Comparison of ENCODE assay signal across 9 cellular contexts in the genomic region with DNA sequence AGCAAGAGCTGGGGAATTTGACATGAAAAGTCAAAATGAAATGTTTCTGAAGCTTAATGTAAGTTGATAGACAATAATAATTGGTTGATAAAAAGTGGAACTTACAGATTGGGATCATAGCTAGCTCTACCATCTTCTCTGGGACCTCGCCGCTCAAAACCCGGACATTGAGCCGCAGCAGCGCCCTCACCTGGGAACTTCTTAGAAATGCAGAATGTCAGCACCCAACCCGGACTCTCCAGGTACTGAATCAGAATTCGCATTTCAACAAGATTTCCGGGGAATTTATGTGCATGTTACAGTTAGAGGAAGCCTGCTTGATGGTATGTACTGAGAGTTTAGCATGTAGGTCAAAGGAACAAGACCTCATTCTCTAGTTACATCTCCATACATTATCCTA. TPM values are rescaled to one million over a fixed set of nuclear protein-coding genes. Genes with fewer than 3 reads are reported as not detected.
DNase-seq lines count a peak whose midpoint lies in the region; ATAC-seq and TF ChIP-seq lines count a peak whose summit lies in the region.
"Had no signal": no experiment of that assay in that cellular context is flagged by ENCODE, and none has a peak within 500 bp of the region (broad histone marks: within the 10 kb centered on the region; RNA-seq: fewer than 3 reads in every experiment).

No MANE protein-coding gene starts in this region.

- peaks cover 14 to 32% of the 10 kb centered on the region in 2 donors for H3K4me1 ChIP-seq in gastrocnemius medialis

- H3K27ac ChIP-seq in gastrocnemius medialis = peak overlapping the region in 1 of 4 donors; percentile 12

- DNase-seq in DMS 273 (lab: John Stamatoyannopoulos, UW; ENCODE audit: unreplicated experiment) (peak; percentile 55), DMS 273 treated with DMSO at 0.1 percent for 48 hours (lab: John Stamatoyannopoulos, UW) (no peak), Kasumi-1 (lab: John Stamatoyannopoulos, UW) (peak; percentile 10 to 22), left lobe of liver (ENCODE audit: low spot score) (peak; percentile 65), gastrocnemius medialis (no peak), NCI-H2171 treated with DMSO at 0.1 percent for 48 hours (lab: John Stamatoyannopoulos, UW) (no peak), SIG-M5 treated with dmso at 0.1 percent for 504 hours (lab: John Stamatoyannopoulos, UW; ENCODE audit: unreplicated experiment) (no peak)
- DNase-seq in activated T-cell treated with anti-CD3 and anti-CD28 coated beads, Interleukin-2, amount 50 U/mL, for 72 hours = peak; percentile 25 to 50

- H3K9me3 Mint-ChIP-seq in activated T-cell treated with anti-CD3 and anti-CD28 coated beads, Interleukin-2, amount 50 U/mL, for 72 hours = no peaks in the 10 kb centered on the region
- H3K9me3 Mint-ChIP-seq: naive thymus-derived CD8-positive, alpha-beta T cell had no signal

- TF ChIP-seq CTCF in gastrocnemius medialis (IDR thresholded peaks at IDR 0.05 in 4 of 5, conservative IDR thresholded peaks at IDR 0.05 in 1 of 5) = peak in 2 of 5 experiments; percentile 13 to 32

- no peaks in the 10 kb centered on the region for H3K27me3 ChIP-seq in gastrocnemius medialis

- no peak for TF ChIP-seq POLR2A in gastrocnemius medialis (IDR thresholded peaks at IDR 0.05)

- ATAC-seq in activated T-cell treated with anti-CD3 and anti-CD28 coated beads, Interleukin-2, amount 50 U/mL, for 72 hours (replicated peaks in 1 of 2) = peak in 1 of 2 donors; percentile 43
- ATAC-seq in left lobe of liver (peak; percentile 98), gastrocnemius medialis (no peak)

- intact Hi-C loops in gastrocnemius medialis (cut with DNase I; ENCODE audit: low total_unique reads) = no loop called here

- no peak overlapping the region for H3K4me3 Mint-ChIP-seq in activated T-cell treated with anti-CD3 and anti-CD28 coated beads, Interleukin-2, amount 50 U/mL, for 72 hours
- H3K4me3 Mint-ChIP-seq: naive thymus-derived CD8-positive, alpha-beta T cell had no signal

- in situ Hi-C loops in gastrocnemius medialis (cut with MboI; ENCODE audit: low sequenced_read_pairs in 4 of 4) = loop anchor here in 1 of 4 donors (10.0 kb wide), 1 partner anchor 140 kb away; no protein-coding TSS in a partner anchor

- no peaks in the 10 kb centered on the region for H3K36me3 Mint-ChIP-seq in activated T-cell treated with anti-CD3 and anti-CD28 coated beads, Interleukin-2, amount 50 U/mL, for 72 hours (ENCODE audit: insufficient read depth in 2 of 2)
- H3K36me3 Mint-ChIP-seq: naive thymus-derived CD8-positive, alpha-beta T cell had no signal

- peaks cover 6% of the 10 kb centered on the region for H3K27me3 Mint-ChIP-seq in activated T-cell treated with anti-CD3 and anti-CD28 coated beads, Interleukin-2, amount 50 U/mL, for 72 hours (ENCODE audit: low read depth)

- H3K36me3 ChIP-seq in gastrocnemius medialis = no peaks in the 10 kb centered on the region

- no peaks in the 10 kb centered on the region for H3K9me3 ChIP-seq in gastrocnemius medialis

- H3K4me1 Mint-ChIP-seq in activated T-cell treated with anti-CD3 and anti-CD28 coated beads, Interleukin-2, amount 50 U/mL, for 72 hours (ENCODE audit: low read depth) = peaks cover 11% of the 10 kb centered on the region

- H3K4me3 ChIP-seq in gastrocnemius medialis = no peak overlapping the region

- no peak overlapping the region for H3K27ac Mint-ChIP-seq in activated T-cell treated with anti-CD3 and anti-CD28 coated beads, Interleukin-2, amount 50 U/mL, for 72 hours

RNA-seq across cellular contexts. Expression of gene ABLIM1, which starts 36.7 kb away (rescaled TPM):
- total RNA-seq in activated T-cell treated with anti-CD3 and anti-CD28 coated beads, Interleukin-2, amount 50 U/mL, for 72 hours = 100 to 1,000 TPM; 186 to 219 TPM
- total RNA-seq in left lobe of liver = 47.0 TPM
- total RNA-seq in gastrocnemius medialis = 100 to 1,000 TPM in 3 of 4 donors, 10 to 100 TPM in 1; 84.7 to 203 (median 150) TPM

Comparison
In these comparisons a context has a peak if more than half of its experiments do, and no peak if none do; other contexts are left out.
1. DNase-seq: peak in DMS 273 (single experiment), Kasumi-1 (2 of 2), activated T-cell treated with anti-CD3 and anti-CD28 coated beads, Interleukin-2, amount 50 U/mL, for 72 hours (2 of 2) and left lobe of liver (single experiment); none in DMS 273 treated with DMSO at 0.1 percent for 48 hours (single experiment), gastrocnemius medialis (0 of 2), NCI-H2171 treated with DMSO at 0.1 percent for 48 hours (single experiment) and SIG-M5 treated with dmso at 0.1 percent for 504 hours (single experiment).